Comparison of ENCODE assay signal across 1 cellular context in genomic region chr15:62413147-62413546, GRCh38.
TF ChIP-seq lines count a peak whose summit lies in the region.

No MANE protein-coding gene starts in this region.

TF ChIP-seq in IMR-90, 13 proteins besides CTCF, POLR2A, EP300 and RAD21 (continued from another document):
- no peak for TF ChIP-seq CEBPB (IDR thresholded peaks at IDR 0.05; ENCODE audit: low read depth, low read length)
- TF ChIP-seq RCOR1 (IDR thresholded peaks at IDR 0.05; ENCODE audit: insufficient replicate concordance, low read length), result no peak
- TF ChIP-seq RFX5 (IDR thresholded peaks at IDR 0.05; ENCODE audit: low read depth, low read length), result no peak
- no peak for TF ChIP-seq USF2 (IDR thresholded peaks at IDR 0.05; ENCODE audit: low read depth, low read length)
- TF ChIP-seq SMC3 (IDR thresholded peaks at IDR 0.05; ENCODE audit: low read depth, low read length), result no peak
- TF ChIP-seq MAZ (IDR thresholded peaks at IDR 0.05; ENCODE audit: borderline replicate concordance, low read depth, low read length), result no peak
- no peak for TF ChIP-seq MAFK (IDR thresholded peaks at IDR 0.05; ENCODE audit: low read depth, low read length)
- TF ChIP-seq FOS (IDR thresholded peaks at IDR 0.05; ENCODE audit: low read depth, low read length), result no peak
- no peak for TF ChIP-seq NFE2L2 (IDR thresholded peaks at IDR 0.05; ENCODE audit: low read depth, low read length)
- no peak for TF ChIP-seq CHD1 (IDR thresholded peaks at IDR 0.05; ENCODE audit: low read depth, low read length)
- no peak for TF ChIP-seq BHLHE40 (IDR thresholded peaks at IDR 0.05; ENCODE audit: low read depth, low read length)
- TF ChIP-seq MXI1 (IDR thresholded peaks at IDR 0.05; ENCODE audit: borderline replicate concordance, low read depth, low read length), result no peak
